8 cellular contexts compared by ENCODE assay signal in genomic region chr7:100015232-100016208, GRCh38. TPM values are rescaled to one million over a fixed set of nuclear protein-coding genes. Genes with fewer than 3 reads are reported as not detected.
DNase-seq lines count a peak whose midpoint lies in the region; ATAC-seq and TF ChIP-seq lines count a peak whose summit lies in the region.

Gene ZKSCAN1, plus strand, starts transcription at chr7:100015596. Its CDS starts 7,911 bp downstream, at chr7:100023507.

- peak within 1 kb of the TSS; percentile 87 for H3K9ac ChIP-seq in DND-41 (ENCODE audit: low read depth, low read length)

- H3K4me3 Mint-ChIP-seq in activated T-helper 1 cell treated with anti-CD3 and anti-CD28 coated beads, Interleukin-12 subunit alpha, Interleukin-12 subunit beta, Interleukin-2, Interleukin-4 antibody, amounts not matched to agents 30 ng/mL and 10 ng/mL and 1 ng/mL, durations not matched to agents 14 hours and 24 hours and 36 hours = peak within 1 kb of the TSS; percentile 98
- H3K4me3 Mint-ChIP-seq in naive B cell = peak within 1 kb of the TSS; percentile 85 to 97 (median 92)
- H3K4me3 Mint-ChIP-seq in stimulated activated effector memory CD8-positive, alpha-beta T cell treated with anti-CD3 and anti-CD28 coated beads, Interleukin-12 subunit alpha, Interleukin-12 subunit beta, amount 100 ng/mL, for 72 hours = peak within 1 kb of the TSS; percentile 88

- H2AFZ ChIP-seq in DND-41 (ENCODE audit: low read depth, low read length) = peak within 1 kb of the TSS; percentile 99

- peaks cover 23% of the 10 kb centered on the region; the same call in 1 of the 2 replicates for H4K20me1 ChIP-seq in DND-41 (ENCODE audit: insufficient read depth, low read length)

- H3K4me2 ChIP-seq in DND-41 (ENCODE audit: insufficient read depth, low read length) = peak within 1 kb of the TSS; percentile 95

- H3K36me3 ChIP-seq in DND-41 (ENCODE audit: insufficient read depth, low read length) = peaks cover 28% of the 10 kb centered on the region
- peaks cover 26% of the 10 kb centered on the region for H3K36me3 ChIP-seq in KOPT-K1 (ENCODE audit: insufficient read depth, low read length)

- peak; percentile 97 for ATAC-seq in DND-41 (ENCODE audit: insufficient read depth, low read depth)
- peak; percentile 96 for ATAC-seq in GM21786 (IDR thresholded peaks at IDR 0.05; ENCODE audit: unreplicated experiment)
- peak; percentile 98 for ATAC-seq in naive B cell (ENCODE audit: low read depth in 2 of 2)
- ATAC-seq in stimulated activated effector memory CD8-positive, alpha-beta T cell treated with anti-CD3 and anti-CD28 coated beads, Interleukin-12 subunit alpha, Interleukin-12 subunit beta, amount 100 ng/mL, for 72 hours = peak; percentile 99

- H3K4me1 ChIP-seq in DND-41 (ENCODE audit: insufficient read depth, low read length) = peaks cover 33% of the 10 kb centered on the region

- H3K27me3 ChIP-seq in DND-41 (ENCODE audit: insufficient read depth, low read length, poor library complexity) = no peaks in the 10 kb centered on the region

- peak within 1 kb of the TSS; percentile 92 for H3K27ac Mint-ChIP-seq in activated T-helper 1 cell treated with anti-CD3 and anti-CD28 coated beads, Interleukin-12 subunit alpha, Interleukin-12 subunit beta, Interleukin-2, Interleukin-4 antibody, amounts not matched to agents 30 ng/mL and 10 ng/mL and 1 ng/mL, durations not matched to agents 14 hours and 24 hours and 36 hours
- peak within 1 kb of the TSS; percentile 93 to 99 (median 98) for H3K27ac Mint-ChIP-seq in naive B cell
- peak within 1 kb of the TSS; percentile 95 for H3K27ac Mint-ChIP-seq in stimulated activated effector memory CD8-positive, alpha-beta T cell treated with anti-CD3 and anti-CD28 coated beads, Interleukin-12 subunit alpha, Interleukin-12 subunit beta, amount 100 ng/mL, for 72 hours

- H3K9me3 Mint-ChIP-seq in activated T-helper 1 cell treated with anti-CD3 and anti-CD28 coated beads, Interleukin-12 subunit alpha, Interleukin-12 subunit beta, Interleukin-2, Interleukin-4 antibody, amounts not matched to agents 30 ng/mL and 10 ng/mL and 1 ng/mL, durations not matched to agents 14 hours and 24 hours and 36 hours = no peaks in the 10 kb centered on the region
- H3K9me3 Mint-ChIP-seq in naive B cell = no peaks in the 10 kb centered on the region
- no peaks in the 10 kb centered on the region for H3K9me3 Mint-ChIP-seq in stimulated activated effector memory CD8-positive, alpha-beta T cell treated with anti-CD3 and anti-CD28 coated beads, Interleukin-12 subunit alpha, Interleukin-12 subunit beta, amount 100 ng/mL, for 72 hours

- H3K4me3 ChIP-seq in DND-41 (ENCODE audit: low read depth in 1 of 2, low read length in 2 of 2) = peak within 1 kb of the TSS; percentile 48 to 78

- DNase-seq in DND-41 = peak; percentile 87
- peak; percentile 93 for DNase-seq in RPMI7951 (ENCODE audit: low read depth)
- peak; percentile 82 for DNase-seq in activated T-helper 1 cell treated with anti-CD3 and anti-CD28 coated beads, Interleukin-12 subunit alpha, Interleukin-12 subunit beta, Interleukin-2, Interleukin-4 antibody, amounts not matched to agents 30 ng/mL and 10 ng/mL and 1 ng/mL, durations not matched to agents 14 hours and 24 hours and 36 hours (ENCODE audit: low spot score)
- peak; percentile 92 for DNase-seq in fibroblast of gingiva (ENCODE audit: low read depth)
- peak; percentile 80 for DNase-seq in naive B cell
- DNase-seq in stimulated activated effector memory CD8-positive, alpha-beta T cell treated with anti-CD3 and anti-CD28 coated beads, Interleukin-12 subunit alpha, Interleukin-12 subunit beta, amount 100 ng/mL, for 72 hours (ENCODE audit: low spot score in 2 of 2) = peak; percentile 70 to 87

- no peaks in the 10 kb centered on the region for H3K9me3 ChIP-seq in DND-41 (ENCODE audit: insufficient read depth, low read length, severe bottlenecking)
- H3K9me3 ChIP-seq in KOPT-K1 (ENCODE audit: insufficient read depth, low read length, poor library complexity, severe bottlenecking) = no peaks in the 10 kb centered on the region

- H3K79me2 ChIP-seq in DND-41 (ENCODE audit: insufficient read depth, low read length) = peaks cover 55% of the 10 kb centered on the region

- H3K4me1 Mint-ChIP-seq in activated T-helper 1 cell treated with anti-CD3 and anti-CD28 coated beads, Interleukin-12 subunit alpha, Interleukin-12 subunit beta, Interleukin-2, Interleukin-4 antibody, amounts not matched to agents 30 ng/mL and 10 ng/mL and 1 ng/mL, durations not matched to agents 14 hours and 24 hours and 36 hours (ENCODE audit: low read depth) = peaks cover 55% of the 10 kb centered on the region
- H3K4me1 Mint-ChIP-seq in naive B cell = peaks cover 21 to 46% (median 28%) of the 10 kb centered on the region in 3 donors
- peaks cover 21% of the 10 kb centered on the region for H3K4me1 Mint-ChIP-seq in stimulated activated effector memory CD8-positive, alpha-beta T cell treated with anti-CD3 and anti-CD28 coated beads, Interleukin-12 subunit alpha, Interleukin-12 subunit beta, amount 100 ng/mL, for 72 hours

- intact Hi-C loops in activated T-helper 1 cell treated with anti-CD3 and anti-CD28 coated beads, Interleukin-12 subunit alpha, Interleukin-12 subunit beta, Interleukin-2, Interleukin-4 antibody, amounts not matched to agents 30 ng/mL and 10 ng/mL and 1 ng/mL, durations not matched to agents 14 hours and 24 hours and 36 hours (cut with micrococcal nuclease) = loop anchor here (1.0 to 10.0 kb wide), 10 partner anchors 11 to 577 kb away; partner anchors contain the start of genes COPS6, CPSF4, MBLAC1 and PTCD1

- H3K27me3 Mint-ChIP-seq in activated T-helper 1 cell treated with anti-CD3 and anti-CD28 coated beads, Interleukin-12 subunit alpha, Interleukin-12 subunit beta, Interleukin-2, Interleukin-4 antibody, amounts not matched to agents 30 ng/mL and 10 ng/mL and 1 ng/mL, durations not matched to agents 14 hours and 24 hours and 36 hours (ENCODE audit: insufficient read depth) = no peaks in the 10 kb centered on the region
- H3K27me3 Mint-ChIP-seq in naive B cell = peaks cover 0 to 10% (median 9%) of the 10 kb centered on the region in 3 donors

- no peak for TF ChIP-seq CTCF in DND-41 (IDR thresholded peaks at IDR 0.05; ENCODE audit: borderline replicate concordance, extremely low read depth, low read length, poor library complexity, severe bottlenecking)

- H3K27ac ChIP-seq in DND-41 (ENCODE audit: low read length) = peak within 1 kb of the TSS; percentile 90
- peak within 1 kb of the TSS; percentile 73 for H3K27ac ChIP-seq in KOPT-K1 (ENCODE audit: low read depth, low read length, poor library complexity, severe bottlenecking)

- peaks cover 17% of the 10 kb centered on the region for H3K36me3 Mint-ChIP-seq in activated T-helper 1 cell treated with anti-CD3 and anti-CD28 coated beads, Interleukin-12 subunit alpha, Interleukin-12 subunit beta, Interleukin-2, Interleukin-4 antibody, amounts not matched to agents 30 ng/mL and 10 ng/mL and 1 ng/mL, durations not matched to agents 14 hours and 24 hours and 36 hours (ENCODE audit: low read depth)
- no peaks in the 10 kb centered on the region for H3K36me3 Mint-ChIP-seq in naive B cell
- H3K36me3 Mint-ChIP-seq in stimulated activated effector memory CD8-positive, alpha-beta T cell treated with anti-CD3 and anti-CD28 coated beads, Interleukin-12 subunit alpha, Interleukin-12 subunit beta, amount 100 ng/mL, for 72 hours = peaks cover 32% of the 10 kb centered on the region

RNA-seq across cellular contexts. Expression of gene ZKSCAN1, which starts in this region (rescaled TPM):
- total RNA-seq in RPMI7951 (2014; rRNA removed; shearing (Covaris generic)) = 10.2 and 10.7 TPM in 2 replicates
- total RNA-seq in activated T-helper 1 cell treated with anti-CD3 and anti-CD28 coated beads, Interleukin-12 subunit alpha, Interleukin-12 subunit beta, Interleukin-2, Interleukin-4 antibody, amounts not matched to agents 30 ng/mL and 10 ng/mL and 1 ng/mL, durations not matched to agents 14 hours and 24 hours and 36 hours = 62.5 and 63.1 TPM in 2 replicates
- 10 to 100 TPM; 14.7 to 54.3 (median 36.7) TPM for polyA plus RNA-seq in naive B cell (ENCODE audit: low read depth in 6 of 6)

Comparison
In these comparisons a context has a peak if more than half of its experiments do, and no peak if none do; other contexts are left out.
1. Peak in every context shown above with its lines: DNase-seq, ATAC-seq, H3K4me3 ChIP-seq and H3K27ac ChIP-seq.